Comparison of ENCODE assay signal across 13 cellular contexts in the genomic region with DNA sequence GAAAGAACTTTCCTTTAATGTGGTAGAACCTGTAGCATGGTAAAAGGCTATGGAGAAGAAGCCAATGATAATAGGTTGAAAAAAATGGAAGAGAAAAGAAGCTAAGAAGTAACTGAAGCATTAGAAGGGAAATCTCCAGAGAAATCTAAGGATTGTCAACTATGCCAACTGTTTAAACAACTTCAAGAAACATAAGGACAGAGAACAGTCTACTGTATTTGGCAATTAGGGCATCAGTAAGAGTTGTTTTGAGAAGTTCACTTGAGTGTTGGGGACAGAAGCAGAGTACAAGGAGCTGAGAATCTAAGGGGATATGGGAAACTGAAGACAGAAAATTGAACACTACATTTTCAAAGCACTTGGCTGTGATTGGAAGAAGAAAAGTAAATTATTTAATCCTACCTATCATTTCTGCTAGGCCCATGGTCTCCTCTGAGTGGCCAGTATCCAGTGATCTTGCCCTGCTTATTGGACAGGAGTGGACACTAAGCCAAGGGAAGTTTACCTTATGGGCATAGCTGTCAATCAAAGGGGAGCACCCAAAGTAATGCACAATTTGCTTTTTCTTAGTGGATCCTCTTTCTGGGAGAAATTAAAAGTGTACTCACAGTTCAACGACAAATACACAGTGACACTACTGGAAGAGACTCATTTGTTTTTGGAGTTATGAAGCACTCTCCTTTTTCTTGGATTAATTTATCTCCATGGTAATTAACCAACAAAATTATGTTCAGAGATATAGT. TPM values are rescaled to one million over a fixed set of nuclear protein-coding genes. Genes with fewer than 3 reads are reported as not detected.
DNase-seq lines count a peak whose midpoint lies in the region; ATAC-seq and TF ChIP-seq lines count a peak whose summit lies in the region.
"Had no signal": no experiment of that assay in that cellular context is flagged by ENCODE, and none has a peak within 500 bp of the region (broad histone marks: within the 10 kb centered on the region; RNA-seq: fewer than 3 reads in every experiment).

No MANE protein-coding gene starts in this region.

- intact Hi-C loops in IMR-90 (cut with micrococcal nuclease): no loop called here
- intact Hi-C loops in ascending aorta (cut with DNase I): no loop called here
- intact Hi-C loops in dorsolateral prefrontal cortex (cut with DNase I): no loop called here

- peak overlapping the region; percentile 99 for H2BK15ac ChIP-seq in IMR-90 (ENCODE audit: low read depth, low read length)

- H2AFZ ChIP-seq in IMR-90 (replicated peaks; ENCODE audit: low read length, poor library complexity): no peak overlapping the region

- H3K18ac ChIP-seq in IMR-90 (ENCODE audit: low read depth, low read length): peak overlapping the region; percentile 98

- H4K91ac ChIP-seq in IMR-90 (ENCODE audit: insufficient read depth, low read depth, low read length): peak overlapping the region; percentile 99

- H3K4ac ChIP-seq in IMR-90 (ENCODE audit: low read depth, low read length): peak overlapping the region; percentile 99

- H3K23ac ChIP-seq in IMR-90 (ENCODE audit: low read depth, low read length): peak overlapping the region; percentile 97

- peak overlapping the region; percentile 99 for H2AK5ac ChIP-seq in IMR-90 (ENCODE audit: low read depth, low read length)

- dilution Hi-C loops in IMR-90 (cut with HindIII; ENCODE audit: low sequenced_read_pairs, unreplicated experiment): no loop called here

- POLR2A ChIA-PET in IMR-90 (lab: Charles Lee; ENCODE audit: unreplicated experiment): no interaction called here
- POLR2A ChIA-PET in activated CD8-positive, alpha-beta T cell treated with anti-CD3 and anti-CD28 coated beads, Interleukin-2, amount 10 ng/mL, durations not matched to agents 7 days and 5 days (lab: Charles Lee): interaction anchor here (1.4 kb wide), 1 partner anchor 119 kb away, joined by 4 read pairs; no protein-coding TSS in a partner anchor

- H2AK9ac ChIP-seq in IMR-90 (replicated peaks; ENCODE audit: low read depth, low read length, poor library complexity): no peak overlapping the region

- WGBS in IMR-90 (ENCODE audit: extremely low coverage in 2 of 2, insufficient read length in 1 of 2), 2 experiments: no CpG with 5 or more reads among the region's 1 CpG
- no CpG with 5 or more reads among the region's 1 CpG for WGBS in mesodermal cell (ENCODE audit: insufficient coverage in 2 of 2), 2 experiments

- no peak overlapping the region for H3K4me3 Mint-ChIP-seq in activated CD8-positive, alpha-beta T cell treated with anti-CD3 and anti-CD28 coated beads, Interleukin-2, amount 10 ng/mL, durations not matched to agents 7 days and 5 days
- H3K4me3 Mint-ChIP-seq: activated T-cell treated with anti-CD3 and anti-CD28 coated beads, Interleukin-2, amount 50 U/mL, for 4 hours; effector memory CD8-positive, alpha-beta T cell had no signal

- H3K79me1 ChIP-seq in IMR-90 (ENCODE audit: low read depth in 1 of 2, low read length in 2 of 2): peaks cover 20 to 43% of the 10 kb centered on the region in 2 experiments; a peak in 3 of 4 replicates

- H3K9me1 ChIP-seq in IMR-90 (ENCODE audit: insufficient read depth, low read length): peaks cover 6% of the 10 kb centered on the region

- peak overlapping the region; percentile 99 for H3K14ac ChIP-seq in IMR-90 (replicated peaks; ENCODE audit: low read depth, low read length)

- peak overlapping the region; percentile 97 for H3K56ac ChIP-seq in IMR-90 (ENCODE audit: extremely low read depth, insufficient read depth, low read length)

- H4K8ac ChIP-seq in IMR-90 (ENCODE audit: low read depth in 2 of 2, low read length in 2 of 2): peak overlapping the region; percentile 98

- no peak for TF ChIP-seq POLR2A in IMR-90 (IDR thresholded peaks at IDR 0.05; ENCODE audit: low read depth, low read length)

- no peaks in the 10 kb centered on the region for H4K20me1 ChIP-seq in IMR-90 (ENCODE audit: insufficient read depth, low read length)

- H3K27me3 Mint-ChIP-seq in activated CD8-positive, alpha-beta T cell treated with anti-CD3 and anti-CD28 coated beads, Interleukin-2, amount 10 ng/mL, durations not matched to agents 7 days and 5 days (ENCODE audit: low read depth): no peaks in the 10 kb centered on the region

- TF ChIP-seq CTCF in AG10803 (conservative IDR thresholded peaks at IDR 0.05; ENCODE audit: low read length) (no peak), IMR-90 (conservative IDR thresholded peaks at IDR 0.05; ENCODE audit: low read depth, low read length) (no peak), ascending aorta (IDR thresholded peaks at IDR 0.05) (no peak), dorsolateral prefrontal cortex (IDR thresholded peaks at IDR 0.05 in 54 of 56, conservative IDR thresholded peaks at IDR 0.05 in 2 of 56; ENCODE audit: low read depth in 1 of 56, partially characterized antibody in 56 of 56) (no peak)

- no peak overlapping the region for H3K9ac ChIP-seq in IMR-90 (ENCODE audit: low read depth, low read length)

- in situ Hi-C loops in IMR-90 (cut with MboI; ENCODE audit: low sequenced_read_pairs): no loop called here

- TF ChIP-seq RAD21 in IMR-90 (IDR thresholded peaks at IDR 0.05; ENCODE audit: low read length): no peak

- H3K4me1 Mint-ChIP-seq in activated CD8-positive, alpha-beta T cell treated with anti-CD3 and anti-CD28 coated beads, Interleukin-2, amount 10 ng/mL, durations not matched to agents 7 days and 5 days (ENCODE audit: low read depth): peaks cover 2% of the 10 kb centered on the region

- CTCF ChIA-PET in IMR-90 (lab: Yijun Ruan, JAX): interaction anchor here (1.0 to 1.2 kb wide), 2 partner anchors 19 to 57 kb away, joined by 3 to 4 read pairs; no protein-coding TSS in a partner anchor
- CTCF ChIA-PET in activated CD8-positive, alpha-beta T cell treated with anti-CD3 and anti-CD28 coated beads, Interleukin-2, amount 10 ng/mL, durations not matched to agents 7 days and 5 days (lab: Charles Lee): interaction anchor here (1.0 to 4.2 kb wide), 7 partner anchors 9 to 174 kb away, joined by 3 to 36 read pairs (median 4); a partner anchor contains a TSS

- peak overlapping the region; percentile 98 for H4K5ac ChIP-seq in IMR-90 (ENCODE audit: low read depth, low read length)

- no peaks in the 10 kb centered on the region for H3K36me3 Mint-ChIP-seq in activated CD8-positive, alpha-beta T cell treated with anti-CD3 and anti-CD28 coated beads, Interleukin-2, amount 10 ng/mL, durations not matched to agents 7 days and 5 days (ENCODE audit: low read depth)

- DNase-seq in AG10803 (ENCODE audit: low read depth): peak; percentile 60
- peak; percentile 36 for DNase-seq in IMR-90
- DNase-seq in ascending aorta (ENCODE audit: low spot score in 2 of 2): no peak
- no peak for DNase-seq in GM19238 (ENCODE audit: insufficient read length, low spot score)
- no peak for DNase-seq in activated CD8-positive, alpha-beta T cell treated with anti-CD3 and anti-CD28 coated beads, Interleukin-2, amount 10 ng/mL, durations not matched to agents 7 days and 5 days
- no peak for DNase-seq in dorsolateral prefrontal cortex
- DNase-seq: aorta, NCI-H187 treated with DMSO at 0.1 percent for 48 hours had no signal

- H3K27ac Mint-ChIP-seq in activated CD8-positive, alpha-beta T cell treated with anti-CD3 and anti-CD28 coated beads, Interleukin-2, amount 10 ng/mL, durations not matched to agents 7 days and 5 days: no peak overlapping the region
- H3K27ac Mint-ChIP-seq: effector memory CD8-positive, alpha-beta T cell had no signal

- H2BK120ac ChIP-seq in IMR-90 (ENCODE audit: low read depth, low read length): peak overlapping the region; percentile 99

- ATAC-seq in IMR-90 (ENCODE audit: low read depth) (peak; percentile 27; the same call in 1 of the 2 replicates), GM21529 (IDR thresholded peaks at IDR 0.05; ENCODE audit: unreplicated experiment) (no peak)
- no peak for ATAC-seq in activated CD8-positive, alpha-beta T cell treated with anti-CD3 and anti-CD28 coated beads, Interleukin-2, amount 10 ng/mL, durations not matched to agents 7 days and 5 days

- BruUV-seq in IMR-90 (replicated peaks; lab: Mats Ljungman, UMichigan): no TSS peak

- H2BK5ac ChIP-seq in IMR-90 (ENCODE audit: low read depth, low read length, poor library complexity, severe bottlenecking): peak overlapping the region; percentile 99

- H3K9me3 ChIP-seq in IMR-90 (ENCODE audit: control insufficient read depth, insufficient read depth, low read length): no peaks in the 10 kb centered on the region
- H3K9me3 ChIP-seq in ascending aorta: no peaks in the 10 kb centered on the region
- no peaks in the 10 kb centered on the region for H3K9me3 ChIP-seq in mesodermal cell (ENCODE audit: control insufficient read depth, low read length)

- H3K27me3 ChIP-seq in IMR-90 (ENCODE audit: control insufficient read depth, insufficient read depth, low read length) (no peaks in the 10 kb centered on the region), ascending aorta (no peaks in the 10 kb centered on the region), dorsolateral prefrontal cortex (no peaks in the 10 kb centered on the region)
- H3K27me3 ChIP-seq: heart left ventricle had no signal

- peak overlapping the region; percentile 91 for H3K27ac ChIP-seq in IMR-90 (ENCODE audit: insufficient read depth, low read length)
- peak overlapping the region; percentile 20 to 27 for H3K27ac ChIP-seq in ascending aorta
- peak overlapping the region; percentile 88 for H3K27ac ChIP-seq in mesodermal cell (ENCODE audit: low read depth, low read length, severe bottlenecking)
- no peak overlapping the region for H3K27ac ChIP-seq in dorsolateral prefrontal cortex

- H3K36me3 ChIP-seq in IMR-90 (ENCODE audit: control insufficient read depth, insufficient read depth, low read length) (no peaks in the 10 kb centered on the region), ascending aorta (no peaks in the 10 kb centered on the region), mesodermal cell (ENCODE audit: control insufficient read depth, insufficient read depth, low read length) (no peaks in the 10 kb centered on the region)
- H3K36me3 ChIP-seq: heart left ventricle had no signal

- H2BK20ac ChIP-seq in IMR-90 (ENCODE audit: low read depth, low read length): peak overlapping the region; percentile 100

- H3K4me3 ChIP-seq in AG10803 (ENCODE audit: low read length) (no peak overlapping the region), IMR-90 (ENCODE audit: insufficient read depth, low read depth, low read length) (no peak overlapping the region), ascending aorta (no peak overlapping the region), mesodermal cell (ENCODE audit: extremely low read depth, insufficient read depth, low read length, poor library complexity, severe bottlenecking) (no peak overlapping the region), dorsolateral prefrontal cortex (no peak overlapping the region)
- H3K4me3 ChIP-seq: heart left ventricle had no signal

- no peaks in the 10 kb centered on the region for H3K9me3 Mint-ChIP-seq in activated CD8-positive, alpha-beta T cell treated with anti-CD3 and anti-CD28 coated beads, Interleukin-2, amount 10 ng/mL, durations not matched to agents 7 days and 5 days (ENCODE audit: insufficient read depth)
- H3K9me3 Mint-ChIP-seq: effector memory CD8-positive, alpha-beta T cell had no signal

- H3K4me1 ChIP-seq in IMR-90 (ENCODE audit: control insufficient read depth, insufficient read depth, low read length) (peaks cover 10% of the 10 kb centered on the region), ascending aorta (peaks cover 0 to 2% of the 10 kb centered on the region in 2 donors), mesodermal cell (ENCODE audit: control insufficient read depth, insufficient read depth, low read length, poor library complexity, severe bottlenecking) (peaks cover 33% of the 10 kb centered on the region)

- H3K4me2 ChIP-seq in IMR-90 (ENCODE audit: low read depth, low read length): peak overlapping the region; percentile 31; the same call in 1 of the 2 replicates

RNA-seq across cellular contexts. Expression of a gene that starts 56.5 kb away (rescaled TPM):
- total RNA-seq in IMR-90 (2012; rRNA removed) (19.2 and 20.6 TPM in 2 replicates), ascending aorta (46.6 TPM), dorsolateral prefrontal cortex (1 to 10 TPM; 2.7 to 9.8 (median 6.1) TPM)
- 19.7 and 23.8 TPM in 2 replicates for polyA plus RNA-seq in IMR-90 (2012; rRNA removed)
- 21.1 and 39.8 TPM in 2 replicates for polyA plus RNA-seq in IMR-90 (2012; cell fraction: cytosol; rRNA removed)
- 8.1 and 11.2 TPM in 2 replicates for polyA plus RNA-seq in IMR-90 (2012; cell fraction: nucleus; rRNA removed; ENCODE audit: low replicate concordance)
- polyA plus RNA-seq in mesodermal cell (2013, experiment 1 of 2): 18.9 TPM
- polyA plus RNA-seq in mesodermal cell (2013, experiment 2 of 2): 16.3 TPM
- 10 to 100 TPM; 16.6 to 17.8 TPM for total RNA-seq in activated CD8-positive, alpha-beta T cell treated with anti-CD3 and anti-CD28 coated beads, Interleukin-2, amount 10 ng/mL, durations not matched to agents 7 days and 5 days

Comparison
In these comparisons a context has a peak if more than half of its experiments do, and no peak if none do; other contexts are left out.
1. DNase-seq: peak in AG10803 (single experiment) and IMR-90 (single experiment); none in ascending aorta (0 of 2), GM19238 (single experiment), activated CD8-positive, alpha-beta T cell treated with anti-CD3 and anti-CD28 coated beads, Interleukin-2, amount 10 ng/mL, durations not matched to agents 7 days and 5 days (single experiment) and dorsolateral prefrontal cortex (0 of 10).
2. H3K27ac ChIP-seq: peak in IMR-90 (single experiment), ascending aorta (2 of 2) and mesodermal cell (single experiment); none in dorsolateral prefrontal cortex (0 of 59).